In genomic region chr6:168440520-168441433, GRCh38 we compare ENCODE assay signal across 9 cellular contexts. TPM values are rescaled to one million over a fixed set of nuclear protein-coding genes. Genes with fewer than 3 reads are reported as not detected.
DNase-seq lines count a peak whose midpoint lies in the region; ATAC-seq, FAIRE-seq and TF ChIP-seq lines count a peak whose summit lies in the region.
"Had no signal": no experiment of that assay in that cellular context is flagged by ENCODE, and none has a peak within 500 bp of the region (broad histone marks: within the 10 kb centered on the region; RNA-seq: fewer than 3 reads in every experiment).

A gene with protein sequence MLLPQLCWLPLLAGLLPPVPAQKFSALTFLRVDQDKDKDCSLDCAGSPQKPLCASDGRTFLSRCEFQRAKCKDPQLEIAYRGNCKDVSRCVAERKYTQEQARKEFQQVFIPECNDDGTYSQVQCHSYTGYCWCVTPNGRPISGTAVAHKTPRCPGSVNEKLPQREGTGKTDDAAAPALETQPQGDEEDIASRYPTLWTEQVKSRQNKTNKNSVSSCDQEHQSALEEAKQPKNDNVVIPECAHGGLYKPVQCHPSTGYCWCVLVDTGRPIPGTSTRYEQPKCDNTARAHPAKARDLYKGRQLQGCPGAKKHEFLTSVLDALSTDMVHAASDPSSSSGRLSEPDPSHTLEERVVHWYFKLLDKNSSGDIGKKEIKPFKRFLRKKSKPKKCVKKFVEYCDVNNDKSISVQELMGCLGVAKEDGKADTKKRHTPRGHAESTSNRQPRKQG (plus strand): TSS chr6:168441184. CDS start chr6:168441371, 187 bp downstream.

- peaks cover 20% of the 10 kb centered on the region for H4K20me1 ChIP-seq in BLaER1

- WGBS in heart right ventricle, 2 donors, result 3% methylated on average over 62 to 81 of the region's 81 CpGs
- WGBS in pancreas, 2 donors, result 5 to 11% methylated on average over 33 to 81 of the region's 81 CpGs

- H3K4me3 ChIP-seq in BLaER1 (peak within 1 kb of the TSS; percentile 67), heart right ventricle (peak within 1 kb of the TSS; percentile 33 to 68 (median 64)), pancreas (peak within 1 kb of the TSS; percentile 33 to 57 (median 46))

- intact Hi-C loops in heart right ventricle (cut with DNase I) (loop anchor here in 2 of 10 donors (5.0 to 10.0 kb wide), 2 partner anchors 66 to 68 kb away; no protein-coding TSS in a partner anchor), pancreas (cut with DNase I) (no loop called here)

- H3K27ac ChIP-seq in BLaER1 (no peak within 1 kb of the TSS), heart right ventricle (peak within 1 kb of the TSS in 9 of 10 donors; percentile 26 to 76 (median 69)), pancreas (no peak within 1 kb of the TSS)

- no peak for FAIRE-seq in pancreas (lab: Jason Lieb, UNC)

- no peak within 1 kb of the TSS for H3K9ac ChIP-seq in BLaER1

- DNase-seq in NCI-H345 (lab: John Stamatoyannopoulos, UW) (peak; percentile 81), heart right ventricle (peak; percentile 54 to 58), pancreas (peak in 3 of 6 donors; percentile 25 to 40 (median 28)), occipital lobe (lab: John Stamatoyannopoulos, UW) (no peak)
- DNase-seq in central memory CD4-positive, alpha-beta T cell, result no peak

- peak within 1 kb of the TSS; percentile 96 for H3K4me2 ChIP-seq in BLaER1

- TF ChIP-seq CTCF in heart right ventricle (IDR thresholded peaks at IDR 0.05), result peak in 1 of 9 donors; percentile 6
- TF ChIP-seq CTCF in pancreas (IDR thresholded peaks at IDR 0.05), result no peak

- ATAC-seq in heart right ventricle (peak; percentile 61 to 85 (median 75)), pancreas (peak; percentile 72 to 85 (median 76)), HG02588 (IDR thresholded peaks at IDR 0.05; ENCODE audit: unreplicated experiment) (no peak), HG02678 (IDR thresholded peaks at IDR 0.05; ENCODE audit: unreplicated experiment) (no peak)

- H3K27me3 ChIP-seq in BLaER1 (peaks cover 62% of the 10 kb centered on the region), heart right ventricle (peaks cover 12 to 79% (median 60%) of the 10 kb centered on the region in 7 donors), pancreas (no peaks in the 10 kb centered on the region)

- H3K4me1 ChIP-seq in BLaER1 (peaks cover 17% of the 10 kb centered on the region), heart right ventricle (peaks cover 0 to 32% (median 8%) of the 10 kb centered on the region in 9 donors), pancreas (peaks cover 0 to 8% (median 4%) of the 10 kb centered on the region in 3 donors)

- H3K9me3 ChIP-seq in BLaER1, result no peaks in the 10 kb centered on the region; the same call in 1 of the 2 replicates
- H3K9me3 ChIP-seq in heart right ventricle, result peaks cover 0 to 3% (median 0%) of the 10 kb centered on the region in 11 donors
- no peaks in the 10 kb centered on the region for H3K9me3 ChIP-seq in pancreas

- H3K36me3 ChIP-seq in BLaER1, result no peaks in the 10 kb centered on the region
- no peaks in the 10 kb centered on the region for H3K36me3 ChIP-seq in heart right ventricle
- no peaks in the 10 kb centered on the region for H3K36me3 ChIP-seq in pancreas

RNA-seq across cellular contexts. Expression of the gene that starts here (rescaled TPM):
- 10 to 100 TPM in 9 of 10 donors, 1 to 10 TPM in 1; 6.6 to 39.1 (median 18.4) TPM for total RNA-seq in heart right ventricle
- polyA plus RNA-seq in heart right ventricle, result 10 to 100 TPM in 1 of 2 donors, 1 to 10 TPM in 1; 9.5 to 10.6 TPM
- 10 to 100 TPM in 2 of 6 donors, 1 to 10 TPM in 4; 2.5 to 18.4 (median 7.2) TPM for total RNA-seq in pancreas
- polyA plus RNA-seq in pancreas, result 1 to 10 TPM; 4.7 to 7.1 TPM
- total RNA-seq in occipital lobe, result 1.2 TPM
- total RNA-seq: T-helper 2 cell treated with Interferon-gamma antibody and Interleukin-4, amounts not matched to agents 100 ng/mL and 5 ng/mL, for 36 hours had no signal

Comparison
In these comparisons a context has a peak if more than half of its experiments do, and no peak if none do; other contexts are left out.
1. H3K27ac ChIP-seq: peak in heart right ventricle (9 of 10); none in BLaER1 (single experiment) and pancreas (0 of 4).
2. DNase-seq: peak in NCI-H345 (single experiment) and heart right ventricle (2 of 2); none in occipital lobe (single experiment) and central memory CD4-positive, alpha-beta T cell (single experiment).
3. ATAC-seq: peak in heart right ventricle (8 of 8) and pancreas (4 of 4); none in HG02588 (single experiment) and HG02678 (single experiment).
4. Peak in every context shown above with its lines, with median percentiles within 50 percentile points of each other: H3K4me3 ChIP-seq.